Comparison of ENCODE assay signal across 21 cellular contexts in the genomic region with DNA sequence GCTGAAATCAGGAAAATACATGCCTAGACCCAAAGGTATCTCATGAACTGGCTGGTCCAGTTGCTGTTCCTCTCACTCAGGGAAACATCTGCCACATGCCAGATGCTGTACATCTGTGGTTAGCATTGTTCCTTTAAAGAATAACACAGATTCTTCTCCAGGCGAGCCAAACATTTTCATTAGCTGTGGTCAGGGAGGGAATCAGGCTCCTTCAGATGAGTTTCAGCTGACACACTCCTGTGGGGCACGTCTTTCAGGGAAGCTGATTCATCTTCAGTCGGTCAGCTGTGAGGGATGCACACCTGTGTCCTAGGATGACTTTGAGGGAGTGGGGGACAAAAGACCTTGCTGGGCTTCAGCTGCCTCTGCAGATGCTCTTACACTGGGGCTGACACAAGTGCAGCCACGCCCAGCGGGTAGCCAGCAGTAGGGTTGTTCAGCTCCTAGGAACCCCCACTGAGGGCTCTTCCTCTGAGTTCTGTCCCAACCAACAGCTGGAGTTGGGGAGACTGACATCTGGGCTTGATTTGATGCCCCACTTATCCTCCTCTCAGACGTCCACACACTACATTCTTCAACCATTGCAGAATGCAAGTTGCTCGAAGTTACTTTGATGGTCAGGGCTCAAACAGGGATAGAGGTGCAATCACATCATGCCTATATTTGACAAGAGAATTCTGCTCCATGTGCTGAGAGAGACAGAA.
DNase-seq lines count a peak whose midpoint lies in the region; ATAC-seq, FAIRE-seq and TF ChIP-seq lines count a peak whose summit lies in the region.
"Had no signal": no experiment of that assay in that cellular context is flagged by ENCODE, and none has a peak within 500 bp of the region (broad histone marks: within the 10 kb centered on the region; RNA-seq: fewer than 3 reads in every experiment).

No MANE protein-coding gene starts in this region.

- no peak for ATAC-seq in activated CD8-positive, alpha-beta memory T cell treated with anti-CD3 and anti-CD28 coated beads, Interleukin-2, amount 10 ng/mL, durations not matched to agents 7 days and 5 days
- ATAC-seq in HG02870 (IDR thresholded peaks at IDR 0.05; ENCODE audit: unreplicated experiment), result no peak
- no peak for ATAC-seq in GM19324 (IDR thresholded peaks at IDR 0.05; ENCODE audit: low FRiP score, unreplicated experiment)
- ATAC-seq: left colon had no signal

- H3K27me3 ChIP-seq in BJ (ENCODE audit: control insufficient read depth, insufficient read depth, low read length), result no peaks in the 10 kb centered on the region
- H3K27me3 ChIP-seq: BLaER1 treated with 17β-estradiol and CSF1 and Interleukin-3, amounts not matched to agents 10 nM and 100 nM; tibial artery had no signal

- TF ChIP-seq CTCF in BJ (IDR thresholded peaks at IDR 0.05; ENCODE audit: insufficient read depth, low read depth, low read length) (no peak), cardiac fibroblast (IDR thresholded peaks at IDR 0.05; ENCODE audit: low read depth, low read length) (no peak)

- CTCF ChIA-PET in BJ (lab: Yijun Ruan, JAX), result interaction anchor here (0.9 to 1.8 kb wide), 4 partner anchors 46 to 277 kb away, joined by 3 to 8 read pairs (median 4); no protein-coding TSS in a partner anchor
- CTCF ChIA-PET in activated CD8-positive, alpha-beta memory T cell treated with anti-CD3 and anti-CD28 coated beads, Interleukin-2, amount 10 ng/mL, durations not matched to agents 7 days and 5 days (lab: Charles Lee), result no interaction called here

- TF ChIP-seq POLR2A in GM12892 (IDR thresholded peaks at IDR 0.05; ENCODE audit: low read depth, low read length), result no peak

- no peaks in the 10 kb centered on the region for H3K4me1 Mint-ChIP-seq in activated CD8-positive, alpha-beta memory T cell treated with anti-CD3 and anti-CD28 coated beads, Interleukin-2, amount 10 ng/mL, durations not matched to agents 7 days and 5 days

- H3K27ac Mint-ChIP-seq in activated CD8-positive, alpha-beta memory T cell treated with anti-CD3 and anti-CD28 coated beads, Interleukin-2, amount 10 ng/mL, durations not matched to agents 7 days and 5 days, result no peak overlapping the region
- H3K27ac Mint-ChIP-seq: progenitor cell of endocrine pancreas had no signal

- peak; percentile 88 for DNase-seq in BJ (ENCODE audit: low read depth)
- DNase-seq in LoVo (ENCODE audit: low spot score), result peak; percentile 15
- DNase-seq in cardiac fibroblast (ENCODE audit: low read depth in 2 of 2), result peak; percentile 56 to 94
- peak; percentile 86 for DNase-seq in kidney tubule cell (ENCODE audit: low spot score)
- DNase-seq in activated CD8-positive, alpha-beta memory T cell treated with anti-CD3 and anti-CD28 coated beads, Interleukin-2, amount 10 ng/mL, durations not matched to agents 7 days and 5 days, result no peak
- DNase-seq in GM12892 (ENCODE audit: insufficient read length), result no peak
- DNase-seq: activated T-cell treated with anti-CD3 and anti-CD28 coated beads, Interleukin-2, amount 50 U/mL, for 1 hour; amygdala; glutamatergic neuron; left colon; NCI-H1417 treated with DMSO at 0.1 percent for 48 hours; NCI-H345; stimulated activated CD4-positive, alpha-beta T cell treated with anti-CD3 and anti-CD28 coated beads, Interleukin-1b, Interleukin-23, amount 100 ng/mL, for 48 hours; stimulated activated CD8-positive, alpha-beta memory T cell treated with anti-CD3 and anti-CD28 coated beads, Interleukin-4, amount 100 ng/mL, for 48 hours; SW 1271; tibial artery had no signal

- H3K4me3 Mint-ChIP-seq in activated CD8-positive, alpha-beta memory T cell treated with anti-CD3 and anti-CD28 coated beads, Interleukin-2, amount 10 ng/mL, durations not matched to agents 7 days and 5 days, result no peak overlapping the region

- H3K4me3 ChIP-seq in BJ (ENCODE audit: low read depth, low read length), result no peak overlapping the region
- H3K4me3 ChIP-seq in cardiac fibroblast (replicated peaks in 1 of 2; ENCODE audit: low read depth in 2 of 2, low read length in 2 of 2), result no peak overlapping the region
- H3K4me3 ChIP-seq: BLaER1 treated with 17β-estradiol and CSF1 and Interleukin-3, amounts not matched to agents 10 nM and 100 nM; tibial artery had no signal

- H3K36me3 ChIP-seq in BJ (ENCODE audit: control insufficient read depth, insufficient read depth, low read length), result no peaks in the 10 kb centered on the region
- H3K36me3 ChIP-seq: BLaER1 treated with 17β-estradiol and CSF1 and Interleukin-3, amounts not matched to agents 10 nM and 100 nM; tibial artery had no signal

- no peaks in the 10 kb centered on the region for H3K36me3 Mint-ChIP-seq in activated CD8-positive, alpha-beta memory T cell treated with anti-CD3 and anti-CD28 coated beads, Interleukin-2, amount 10 ng/mL, durations not matched to agents 7 days and 5 days

- FAIRE-seq in GM12892 (lab: Jason Lieb, UNC), result no peak
- FAIRE-seq: GM12891 had no signal

- POLR2A ChIA-PET in BJ (lab: Charles Lee), result interaction anchor here (0.6 to 0.9 kb wide), 4 partner anchors 10 to 150 kb away, joined by 3 read pairs; no protein-coding TSS in a partner anchor

- H3K9me3 Mint-ChIP-seq in activated CD8-positive, alpha-beta memory T cell treated with anti-CD3 and anti-CD28 coated beads, Interleukin-2, amount 10 ng/mL, durations not matched to agents 7 days and 5 days (ENCODE audit: low read depth), result no peaks in the 10 kb centered on the region

- H3K27me3 Mint-ChIP-seq in activated CD8-positive, alpha-beta memory T cell treated with anti-CD3 and anti-CD28 coated beads, Interleukin-2, amount 10 ng/mL, durations not matched to agents 7 days and 5 days, result no peaks in the 10 kb centered on the region

Comparison
In these comparisons a context has a peak if more than half of its experiments do, and no peak if none do; other contexts are left out.
1. DNase-seq: peak in BJ (single experiment), LoVo (single experiment), cardiac fibroblast (2 of 2) and kidney tubule cell (single experiment); none in activated CD8-positive, alpha-beta memory T cell treated with anti-CD3 and anti-CD28 coated beads, Interleukin-2, amount 10 ng/mL, durations not matched to agents 7 days and 5 days (single experiment) and GM12892 (single experiment).